11 cellular contexts compared by ENCODE assay signal in genomic region chr11:122976734-122977454, GRCh38.
DNase-seq lines count a peak whose midpoint lies in the region; ATAC-seq and TF ChIP-seq lines count a peak whose summit lies in the region.
"Had no signal": no experiment of that assay in that cellular context is flagged by ENCODE, and none has a peak within 500 bp of the region (broad histone marks: within the 10 kb centered on the region; RNA-seq: fewer than 3 reads in every experiment).

No MANE protein-coding gene starts in this region.

- peak overlapping the region; percentile 47 for H3K4me3 ChIP-seq in iPS-15b (ENCODE audit: low read depth, low read length)

- H3K9me3 Mint-ChIP-seq in activated T-cell treated with anti-CD3 and anti-CD28 coated beads, Interleukin-2, amount 50 U/mL, for 24 hours: no peaks in the 10 kb centered on the region

- H3K9me3 ChIP-seq in iPS-15b (ENCODE audit: control insufficient read depth, insufficient read depth, low read length): no peaks in the 10 kb centered on the region

- H3K36me3 ChIP-seq in iPS-15b (ENCODE audit: control insufficient read depth, insufficient read depth, low read length): no peaks in the 10 kb centered on the region

- H3K4me1 ChIP-seq in iPS-15b (ENCODE audit: control insufficient read depth, insufficient read depth, low read length): peaks cover 8% of the 10 kb centered on the region

- ATAC-seq in SK-N-SH treated with all-trans-retinoic acid at 6 μM for 48 hours (peak; percentile 35), HG02763 (IDR thresholded peaks at IDR 0.05; ENCODE audit: unreplicated experiment) (no peak), HG03039 (IDR thresholded peaks at IDR 0.05; ENCODE audit: unreplicated experiment) (no peak)
- no peak for ATAC-seq in stimulated activated naive CD8-positive, alpha-beta T cell treated with anti-CD3 and anti-CD28 coated beads, Interleukin-15, Interleukin-2, amounts not matched to agents 100 U/mL and 50 U/mL, for 24 hours

- peak overlapping the region; percentile 29 for H3K9ac ChIP-seq in iPS-15b (ENCODE audit: low read depth, low read length)
- H3K9ac ChIP-seq: BLaER1 treated with 17β-estradiol and CSF1 and Interleukin-3, amounts not matched to agents 10 nM and 100 nM had no signal

- H3K27me3 ChIP-seq in iPS-15b (ENCODE audit: control insufficient read depth, insufficient read depth, low read length): peaks cover 94% of the 10 kb centered on the region

- H3K27ac Mint-ChIP-seq in activated T-cell treated with anti-CD3 and anti-CD28 coated beads, Interleukin-2, amount 50 U/mL, for 24 hours: no peak overlapping the region

- H3K27me3 Mint-ChIP-seq in activated T-cell treated with anti-CD3 and anti-CD28 coated beads, Interleukin-2, amount 50 U/mL, for 24 hours: peaks cover 91% of the 10 kb centered on the region

- DNase-seq in activated T-cell treated with anti-CD3 and anti-CD28 coated beads, Interleukin-2, amount 50 U/mL, for 24 hours: no peak
- no peak for DNase-seq in activated T-cell treated with anti-CD3 and anti-CD28 coated beads, Interleukin-2, amount 50 U/mL, for 1 hour
- DNase-seq in stimulated activated naive CD8-positive, alpha-beta T cell treated with anti-CD3 and anti-CD28 coated beads, Interleukin-15, Interleukin-2, amounts not matched to agents 100 U/mL and 50 U/mL, for 24 hours: peak; percentile 16
- no peak for DNase-seq in NCI-H187 (lab: John Stamatoyannopoulos, UW)
- DNase-seq: effector CD8-positive, alpha-beta T cell; NCI-H187 treated with DMSO at 0.1 percent for 48 hours had no signal

- H3K36me3 Mint-ChIP-seq in activated T-cell treated with anti-CD3 and anti-CD28 coated beads, Interleukin-2, amount 50 U/mL, for 24 hours (ENCODE audit: low read depth): no peaks in the 10 kb centered on the region

- H3K4me1 Mint-ChIP-seq in activated T-cell treated with anti-CD3 and anti-CD28 coated beads, Interleukin-2, amount 50 U/mL, for 24 hours (ENCODE audit: low read depth): peaks cover 30% of the 10 kb centered on the region

- H3K4me3 Mint-ChIP-seq in activated T-cell treated with anti-CD3 and anti-CD28 coated beads, Interleukin-2, amount 50 U/mL, for 24 hours: peak overlapping the region; percentile 57

TF ChIP-seq in SK-N-SH treated with all-trans-retinoic acid at 6 μM for 48 hours, 23 proteins besides CTCF, POLR2A, EP300 and RAD21:
- TF ChIP-seq ZNF8 (CRISPR knock-in tag; IDR thresholded peaks at IDR 0.05) (no peak), PPARA (CRISPR knock-in tag; IDR thresholded peaks at IDR 0.05; ENCODE audit: borderline replicate concordance) (no peak), ZC3H10 (CRISPR knock-in tag; IDR thresholded peaks at IDR 0.05) (no peak), CSDC2 (CRISPR knock-in tag; IDR thresholded peaks at IDR 0.05) (no peak), ISL1 (CRISPR knock-in tag; IDR thresholded peaks at IDR 0.05) (no peak), ARNTL (CRISPR knock-in tag; IDR thresholded peaks at IDR 0.05; ENCODE audit: borderline replicate concordance, low read depth) (no peak), TCF4 (CRISPR knock-in tag; IDR thresholded peaks at IDR 0.05; ENCODE audit: borderline replicate concordance) (no peak), OSR1 (CRISPR knock-in tag; IDR thresholded peaks at IDR 0.05) (no peak), TOX (CRISPR knock-in tag; IDR thresholded peaks at IDR 0.05; ENCODE audit: borderline replicate concordance) (no peak), ZNF565 (CRISPR knock-in tag; conservative IDR thresholded peaks at IDR 0.05; ENCODE audit: low read depth) (no peak), TSHZ2 (CRISPR knock-in tag; IDR thresholded peaks at IDR 0.05) (no peak), CSRNP3 (CRISPR knock-in tag; IDR thresholded peaks at IDR 0.05) (no peak), ZFP30 (CRISPR knock-in tag; IDR thresholded peaks at IDR 0.05) (no peak), POU6F1 (CRISPR knock-in tag; IDR thresholded peaks at IDR 0.05; ENCODE audit: borderline replicate concordance, low read depth) (no peak), ZFP3 (CRISPR knock-in tag; IDR thresholded peaks at IDR 0.05) (no peak), ZNF70 (CRISPR knock-in tag; IDR thresholded peaks at IDR 0.05) (no peak)
